In genomic region chr5:125409496-125410351, GRCh38 we compare ENCODE assay signal across 1 cellular context.
TF ChIP-seq lines count a peak whose summit lies in the region.

No MANE protein-coding gene starts in this region.

TF ChIP-seq in GM12878, 131 proteins besides CTCF, POLR2A, EP300 and RAD21 (continued from another document):
- TF ChIP-seq, protein P1, sequence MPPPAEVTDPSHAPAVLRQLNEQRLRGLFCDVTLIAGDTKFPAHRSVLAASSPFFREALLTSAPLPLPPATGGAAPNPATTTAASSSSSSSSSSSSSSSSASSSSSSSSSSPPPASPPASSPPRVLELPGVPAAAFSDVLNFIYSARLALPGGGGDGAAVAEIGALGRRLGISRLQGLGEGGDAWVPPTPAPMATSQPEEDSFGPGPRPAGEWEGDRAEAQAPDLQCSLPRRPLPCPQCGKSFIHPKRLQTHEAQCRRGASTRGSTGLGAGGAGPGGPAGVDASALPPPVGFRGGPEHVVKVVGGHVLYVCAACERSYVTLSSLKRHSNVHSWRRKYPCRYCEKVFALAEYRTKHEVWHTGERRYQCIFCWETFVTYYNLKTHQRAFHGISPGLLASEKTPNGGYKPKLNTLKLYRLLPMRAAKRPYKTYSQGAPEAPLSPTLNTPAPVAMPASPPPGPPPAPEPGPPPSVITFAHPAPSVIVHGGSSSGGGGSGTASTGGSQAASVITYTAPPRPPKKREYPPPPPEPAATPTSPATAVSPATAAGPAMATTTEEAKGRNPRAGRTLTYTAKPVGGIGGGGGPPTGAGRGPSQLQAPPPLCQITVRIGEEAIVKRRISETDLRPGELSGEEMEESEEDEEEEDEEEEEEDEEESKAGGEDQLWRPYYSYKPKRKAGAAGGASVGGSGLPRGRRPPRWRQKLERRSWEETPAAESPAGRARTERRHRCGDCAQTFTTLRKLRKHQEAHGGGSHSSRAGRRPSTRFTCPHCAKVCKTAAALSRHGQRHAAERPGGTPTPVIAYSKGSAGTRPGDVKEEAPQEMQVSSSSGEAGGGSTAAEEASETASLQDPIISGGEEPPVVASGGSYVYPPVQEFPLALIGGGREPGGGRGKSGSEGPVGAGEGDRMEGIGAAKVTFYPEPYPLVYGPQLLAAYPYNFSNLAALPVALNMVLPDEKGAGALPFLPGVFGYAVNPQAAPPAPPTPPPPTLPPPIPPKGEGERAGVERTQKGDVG (CRISPR knock-in tag; IDR thresholded peaks at IDR 0.05), result no peak
- TF ChIP-seq, protein P2, sequence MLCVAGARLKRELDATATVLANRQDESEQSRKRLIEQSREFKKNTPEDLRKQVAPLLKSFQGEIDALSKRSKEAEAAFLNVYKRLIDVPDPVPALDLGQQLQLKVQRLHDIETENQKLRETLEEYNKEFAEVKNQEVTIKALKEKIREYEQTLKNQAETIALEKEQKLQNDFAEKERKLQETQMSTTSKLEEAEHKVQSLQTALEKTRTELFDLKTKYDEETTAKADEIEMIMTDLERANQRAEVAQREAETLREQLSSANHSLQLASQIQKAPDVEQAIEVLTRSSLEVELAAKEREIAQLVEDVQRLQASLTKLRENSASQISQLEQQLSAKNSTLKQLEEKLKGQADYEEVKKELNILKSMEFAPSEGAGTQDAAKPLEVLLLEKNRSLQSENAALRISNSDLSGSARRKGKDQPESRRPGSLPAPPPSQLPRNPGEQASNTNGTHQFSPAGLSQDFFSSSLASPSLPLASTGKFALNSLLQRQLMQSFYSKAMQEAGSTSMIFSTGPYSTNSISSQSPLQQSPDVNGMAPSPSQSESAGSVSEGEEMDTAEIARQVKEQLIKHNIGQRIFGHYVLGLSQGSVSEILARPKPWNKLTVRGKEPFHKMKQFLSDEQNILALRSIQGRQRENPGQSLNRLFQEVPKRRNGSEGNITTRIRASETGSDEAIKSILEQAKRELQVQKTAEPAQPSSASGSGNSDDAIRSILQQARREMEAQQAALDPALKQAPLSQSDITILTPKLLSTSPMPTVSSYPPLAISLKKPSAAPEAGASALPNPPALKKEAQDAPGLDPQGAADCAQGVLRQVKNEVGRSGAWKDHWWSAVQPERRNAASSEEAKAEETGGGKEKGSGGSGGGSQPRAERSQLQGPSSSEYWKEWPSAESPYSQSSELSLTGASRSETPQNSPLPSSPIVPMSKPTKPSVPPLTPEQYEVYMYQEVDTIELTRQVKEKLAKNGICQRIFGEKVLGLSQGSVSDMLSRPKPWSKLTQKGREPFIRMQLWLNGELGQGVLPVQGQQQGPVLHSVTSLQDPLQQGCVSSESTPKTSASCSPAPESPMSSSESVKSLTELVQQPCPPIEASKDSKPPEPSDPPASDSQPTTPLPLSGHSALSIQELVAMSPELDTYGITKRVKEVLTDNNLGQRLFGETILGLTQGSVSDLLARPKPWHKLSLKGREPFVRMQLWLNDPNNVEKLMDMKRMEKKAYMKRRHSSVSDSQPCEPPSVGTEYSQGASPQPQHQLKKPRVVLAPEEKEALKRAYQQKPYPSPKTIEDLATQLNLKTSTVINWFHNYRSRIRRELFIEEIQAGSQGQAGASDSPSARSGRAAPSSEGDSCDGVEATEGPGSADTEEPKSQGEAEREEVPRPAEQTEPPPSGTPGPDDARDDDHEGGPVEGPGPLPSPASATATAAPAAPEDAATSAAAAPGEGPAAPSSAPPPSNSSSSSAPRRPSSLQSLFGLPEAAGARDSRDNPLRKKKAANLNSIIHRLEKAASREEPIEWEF (IDR thresholded peaks at IDR 0.05; ENCODE audit: insufficient replicate concordance, low read depth, low read length), result no peak
- TF ChIP-seq SREBF2 (IDR thresholded peaks at IDR 0.05; ENCODE audit: low read length) (no peak), REST (IDR thresholded peaks at IDR 0.05; ENCODE audit: low read depth, low read length) (no peak), SREBF1 (IDR thresholded peaks at IDR 0.05; ENCODE audit: low read length) (no peak), GATAD2B (conservative IDR thresholded peaks at IDR 0.05; ENCODE audit: low read depth) (no peak), TCF12 (IDR thresholded peaks at IDR 0.05; ENCODE audit: low read depth, low read length) (no peak)
- TF ChIP-seq, protein P3, sequence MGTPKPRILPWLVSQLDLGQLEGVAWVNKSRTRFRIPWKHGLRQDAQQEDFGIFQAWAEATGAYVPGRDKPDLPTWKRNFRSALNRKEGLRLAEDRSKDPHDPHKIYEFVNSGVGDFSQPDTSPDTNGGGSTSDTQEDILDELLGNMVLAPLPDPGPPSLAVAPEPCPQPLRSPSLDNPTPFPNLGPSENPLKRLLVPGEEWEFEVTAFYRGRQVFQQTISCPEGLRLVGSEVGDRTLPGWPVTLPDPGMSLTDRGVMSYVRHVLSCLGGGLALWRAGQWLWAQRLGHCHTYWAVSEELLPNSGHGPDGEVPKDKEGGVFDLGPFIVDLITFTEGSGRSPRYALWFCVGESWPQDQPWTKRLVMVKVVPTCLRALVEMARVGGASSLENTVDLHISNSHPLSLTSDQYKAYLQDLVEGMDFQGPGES (IDR thresholded peaks at IDR 0.05), result no peak
- TF ChIP-seq, protein P4, sequence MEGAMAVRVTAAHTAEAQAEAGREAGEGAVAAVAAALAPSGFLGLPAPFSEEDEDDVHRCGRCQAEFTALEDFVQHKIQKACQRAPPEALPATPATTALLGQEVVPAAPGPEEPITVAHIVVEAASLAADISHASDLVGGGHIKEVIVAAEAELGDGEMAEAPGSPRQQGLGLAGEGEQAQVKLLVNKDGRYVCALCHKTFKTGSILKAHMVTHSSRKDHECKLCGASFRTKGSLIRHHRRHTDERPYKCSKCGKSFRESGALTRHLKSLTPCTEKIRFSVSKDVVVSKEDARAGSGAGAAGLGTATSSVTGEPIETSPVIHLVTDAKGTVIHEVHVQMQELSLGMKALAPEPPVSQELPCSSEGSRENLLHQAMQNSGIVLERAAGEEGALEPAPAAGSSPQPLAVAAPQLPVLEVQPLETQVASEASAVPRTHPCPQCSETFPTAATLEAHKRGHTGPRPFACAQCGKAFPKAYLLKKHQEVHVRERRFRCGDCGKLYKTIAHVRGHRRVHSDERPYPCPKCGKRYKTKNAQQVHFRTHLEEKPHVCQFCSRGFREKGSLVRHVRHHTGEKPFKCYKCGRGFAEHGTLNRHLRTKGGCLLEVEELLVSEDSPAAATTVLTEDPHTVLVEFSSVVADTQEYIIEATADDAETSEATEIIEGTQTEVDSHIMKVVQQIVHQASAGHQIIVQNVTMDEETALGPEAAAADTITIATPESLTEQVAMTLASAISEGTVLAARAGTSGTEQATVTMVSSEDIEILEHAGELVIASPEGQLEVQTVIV (IDR thresholded peaks at IDR 0.05; ENCODE audit: borderline replicate concordance, partially characterized antibody), result no peak
TF ChIP-seq in GM12878: peak in this region for 0.
